8 cellular contexts compared by ENCODE assay signal in the genomic region with DNA sequence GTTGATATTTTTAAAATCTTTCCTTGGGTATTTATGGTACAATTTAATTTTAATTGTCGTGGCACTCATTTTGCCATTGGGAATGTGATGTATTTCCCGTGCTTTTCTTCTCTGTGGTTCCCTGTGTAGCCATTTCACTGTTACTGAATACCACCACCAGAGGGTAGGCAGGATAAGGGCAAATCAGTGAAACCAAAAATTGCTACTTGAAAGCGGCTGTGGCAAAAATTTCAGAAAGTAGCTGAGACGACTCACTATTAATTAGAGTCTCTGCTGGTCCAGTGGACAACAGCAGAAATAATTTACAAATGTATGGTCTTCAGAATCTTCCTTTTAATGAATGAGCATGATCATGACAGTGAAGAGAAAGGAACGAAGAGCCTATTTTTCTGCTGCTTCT. TPM values are rescaled to one million over a fixed set of nuclear protein-coding genes. Genes with fewer than 3 reads are reported as not detected.
DNase-seq lines count a peak whose midpoint lies in the region; ATAC-seq, FAIRE-seq and TF ChIP-seq lines count a peak whose summit lies in the region.

No MANE protein-coding gene starts in this region.

- peak; percentile 67 for TF ChIP-seq CTCF in D721Med (IDR thresholded peaks at IDR 0.05; ENCODE audit: insufficient read depth, missing control alignments)
- TF ChIP-seq CTCF in PC-9 (conservative IDR thresholded peaks at IDR 0.05), result peak; percentile 46; the same call in 1 of the 2 replicates
- TF ChIP-seq CTCF in colonic mucosa (IDR thresholded peaks at IDR 0.05), result peak; percentile 20
- peak; percentile 30 to 40 (median 38) for TF ChIP-seq CTCF in nephron (IDR thresholded peaks at IDR 0.05; ENCODE audit: unreplicated experiment in 3 of 3)

- H3K4me2 ChIP-seq in PC-9, result no peak overlapping the region

- H4K20me1 ChIP-seq in PC-9 (ENCODE audit: insufficient read depth), result no peaks in the 10 kb centered on the region

- no peaks in the 10 kb centered on the region for H3K9me2 ChIP-seq in PC-9 (ENCODE audit: insufficient read depth)

- CTCF ChIA-PET in PC-9 (lab: Charles Lee), result no interaction called here

- FAIRE-seq in D721Med (lab: Jason Lieb, UNC), result no peak

- intact Hi-C loops in PC-9 (cut with micrococcal nuclease; ENCODE audit: unreplicated experiment), result no loop called here
- intact Hi-C loops in colonic mucosa (cut with DNase I), result no loop called here

- peak; percentile 45 for ATAC-seq in GM18870 (IDR thresholded peaks at IDR 0.05; ENCODE audit: unreplicated experiment)
- ATAC-seq in HG03039 (IDR thresholded peaks at IDR 0.05; ENCODE audit: unreplicated experiment), result peak; percentile 70

- no peak overlapping the region for H3K27ac Mint-ChIP-seq in nephron

- no peaks in the 10 kb centered on the region for H3K4me1 Mint-ChIP-seq in nephron

- H3K4me3 ChIP-seq in PC-9 (no peak overlapping the region), colonic mucosa (no peak overlapping the region)

- no peaks in the 10 kb centered on the region for H3K36me3 Mint-ChIP-seq in nephron (ENCODE audit: low read depth)

- H3K27me3 ChIP-seq in PC-9 (ENCODE audit: insufficient read depth, low read depth) (no peaks in the 10 kb centered on the region), colonic mucosa (no peaks in the 10 kb centered on the region)

- H3K4me3 Mint-ChIP-seq in nephron, result no peak overlapping the region

- no peaks in the 10 kb centered on the region for H3K9me3 Mint-ChIP-seq in nephron

- no peaks in the 10 kb centered on the region for H3K79me2 ChIP-seq in PC-9 (ENCODE audit: low read depth)

- H3K9ac ChIP-seq in colonic mucosa (ENCODE audit: low read depth in 2 of 2, low read length in 2 of 2), result no peak overlapping the region

- no peak overlapping the region for H2AFZ ChIP-seq in PC-9

- H3K36me3 ChIP-seq in PC-9 (ENCODE audit: low read depth) (no peaks in the 10 kb centered on the region), colonic mucosa (no peaks in the 10 kb centered on the region)

- no peaks in the 10 kb centered on the region for H3K27me3 Mint-ChIP-seq in nephron (ENCODE audit: low read depth)

- no peaks in the 10 kb centered on the region for H3F3A ChIP-seq in PC-9 (ENCODE audit: insufficient read depth, low read depth)

- BruUV-seq in PC-9 (replicated peaks; lab: Mats Ljungman, UMichigan), result no TSS peak

- H3K4me1 ChIP-seq in PC-9 (replicated peaks; ENCODE audit: insufficient read depth), result no peaks in the 10 kb centered on the region
- H3K4me1 ChIP-seq in colonic mucosa, result peaks cover 3% of the 10 kb centered on the region

- no peak overlapping the region for H3K27ac ChIP-seq in PC-9
- H3K27ac ChIP-seq in colonic mucosa, result no peak overlapping the region

- no peak for DNase-seq in D721Med (ENCODE audit: insufficient read length, low spot score)
- no peak for DNase-seq in PC-9
- DNase-seq in colonic mucosa, result no peak
- DNase-seq in OCI-M2 (lab: John Stamatoyannopoulos, UW; ENCODE audit: unreplicated experiment), result no peak
- DNase-seq in UCSD-AML1 (lab: John Stamatoyannopoulos, UW; ENCODE audit: unreplicated experiment), result no peak

- H3K9me3 ChIP-seq in PC-9 (ENCODE audit: insufficient read depth, low read depth), result no peaks in the 10 kb centered on the region
- H3K9me3 ChIP-seq in colonic mucosa, result no peaks in the 10 kb centered on the region

- POLR2A ChIA-PET in PC-9 (lab: Charles Lee; ENCODE audit: unreplicated experiment), result no interaction called here

RNA-seq across cellular contexts. Expression of gene MIR17HG, which starts 34.4 kb away (rescaled TPM):
- total RNA-seq in PC-9 (2021), result 6.5 and 6.9 TPM in 2 replicates
- total RNA-seq in colonic mucosa, result 1 to 10 TPM; 3.0 to 6.2 TPM
